Comparison of ENCODE assay signal across 8 cellular contexts in the genomic region with DNA sequence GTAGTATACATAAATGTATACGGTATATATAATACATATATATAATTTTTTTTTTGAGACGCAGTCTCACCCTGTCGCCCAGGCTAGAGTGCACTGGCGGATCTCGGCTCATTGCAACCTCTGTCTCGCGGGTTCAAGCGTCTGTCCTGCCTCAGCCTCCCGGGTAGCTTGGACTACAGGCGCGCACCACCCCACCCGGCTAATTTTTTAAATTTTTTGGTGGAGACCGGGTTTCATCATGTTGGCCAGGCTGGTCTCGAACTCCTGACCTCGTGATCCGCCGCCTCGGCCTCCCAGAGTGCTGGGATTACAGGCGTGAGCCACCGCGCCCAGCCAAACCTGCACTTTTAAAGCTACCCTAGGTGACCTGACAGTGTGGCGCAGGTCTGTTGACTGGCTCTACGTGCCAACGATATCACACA. TPM values are rescaled to one million over a fixed set of nuclear protein-coding genes. Genes with fewer than 3 reads are reported as not detected.
DNase-seq lines count a peak whose midpoint lies in the region; ATAC-seq and TF ChIP-seq lines count a peak whose summit lies in the region.

No MANE protein-coding gene starts in this region.

- TF ChIP-seq POLR2A in lower leg skin (IDR thresholded peaks at IDR 0.05), result no peak
- no peak for TF ChIP-seq POLR2A in upper lobe of left lung (IDR thresholded peaks at IDR 0.05)

- H3K27ac Mint-ChIP-seq in activated T-cell treated with anti-CD3 and anti-CD28 coated beads, Interleukin-2, amount 50 U/mL, for 72 hours, result peak overlapping the region; percentile 82

- TF ChIP-seq CTCF in ascending aorta (IDR thresholded peaks at IDR 0.05) (no peak), lower leg skin (IDR thresholded peaks at IDR 0.05) (no peak), upper lobe of left lung (IDR thresholded peaks at IDR 0.05) (no peak), GM20000 (IDR thresholded peaks at IDR 0.05; ENCODE audit: extremely low read depth, missing control alignments) (no peak)

- 33% methylated on average over 24 of the region's 24 CpGs for WGBS in lower leg skin, 2 donors
- 34 to 37% methylated on average over 20 to 24 of the region's 24 CpGs for WGBS in upper lobe of left lung, 2 donors

- H3K4me3 ChIP-seq in ascending aorta, result peak overlapping the region; percentile 85 to 88
- H3K4me3 ChIP-seq in lower leg skin (ENCODE audit: low read depth, poor library complexity, severe bottlenecking), result peak overlapping the region; percentile 90
- H3K4me3 ChIP-seq in upper lobe of left lung, result peak overlapping the region; percentile 86 to 99 (median 94)

- H3K4me1 Mint-ChIP-seq in activated T-cell treated with anti-CD3 and anti-CD28 coated beads, Interleukin-2, amount 50 U/mL, for 72 hours (ENCODE audit: low read depth), result peaks cover 17% of the 10 kb centered on the region

- H3K27ac ChIP-seq in ascending aorta (peak overlapping the region; percentile 73 to 75), upper lobe of left lung (peak overlapping the region; percentile 84 to 91 (median 88))

- no peak for DNase-seq in activated T-cell treated with anti-CD3 and anti-CD28 coated beads, Interleukin-2, amount 50 U/mL, for 72 hours
- DNase-seq in activated T-cell treated with anti-CD3 and anti-CD28 coated beads, Interleukin-2, amount 50 U/mL, for 48 hours, result no peak
- no peak for DNase-seq in ascending aorta (ENCODE audit: low spot score in 2 of 2)
- DNase-seq in lower leg skin (ENCODE audit: low spot score in 2 of 2), result no peak
- DNase-seq in upper lobe of left lung, result no peak
- no peak for DNase-seq in NCI-H446 treated with DMSO at 0.1 percent for 48 hours (lab: John Stamatoyannopoulos, UW)
- DNase-seq in GM20000 (ENCODE audit: low spot score), result no peak

- H3K36me3 Mint-ChIP-seq in activated T-cell treated with anti-CD3 and anti-CD28 coated beads, Interleukin-2, amount 50 U/mL, for 72 hours (ENCODE audit: insufficient read depth in 2 of 2), result peaks cover 2% of the 10 kb centered on the region in 2 donors

- H3K4me3 Mint-ChIP-seq in activated T-cell treated with anti-CD3 and anti-CD28 coated beads, Interleukin-2, amount 50 U/mL, for 72 hours, result peak overlapping the region; percentile 92 to 94

- intact Hi-C loops in ascending aorta (cut with DNase I), result loop anchor here (5.0 kb wide), 1 partner anchor 37 kb away; no protein-coding TSS in a partner anchor
- intact Hi-C loops in lower leg skin (cut with DNase I; ENCODE audit: low total_unique reads), result no loop called here

- no peak for TF ChIP-seq EP300 in upper lobe of left lung (IDR thresholded peaks at IDR 0.05)

- H3K36me3 ChIP-seq in ascending aorta (peaks cover 0 to 5% of the 10 kb centered on the region in 2 donors), upper lobe of left lung (peaks cover 0 to 13% (median 8%) of the 10 kb centered on the region in 4 donors)

- ATAC-seq in activated T-cell treated with anti-CD3 and anti-CD28 coated beads, Interleukin-2, amount 50 U/mL, for 72 hours (replicated peaks in 1 of 2), result peak in 1 of 2 donors; percentile 6
- ATAC-seq in upper lobe of left lung (ENCODE audit: low FRiP score in 2 of 2) (no peak), HG03196 (IDR thresholded peaks at IDR 0.05; ENCODE audit: unreplicated experiment) (no peak)

- H3K9me3 ChIP-seq in ascending aorta (no peaks in the 10 kb centered on the region), upper lobe of left lung (no peaks in the 10 kb centered on the region)

- H3K4me1 ChIP-seq in ascending aorta, result peaks cover 0 to 16% of the 10 kb centered on the region in 2 donors
- H3K4me1 ChIP-seq in upper lobe of left lung, result peaks cover 40 to 58% (median 51%) of the 10 kb centered on the region in 4 donors

- H3K27me3 Mint-ChIP-seq in activated T-cell treated with anti-CD3 and anti-CD28 coated beads, Interleukin-2, amount 50 U/mL, for 72 hours (ENCODE audit: low read depth), result no peaks in the 10 kb centered on the region

- no peaks in the 10 kb centered on the region for H3K27me3 ChIP-seq in ascending aorta
- no peaks in the 10 kb centered on the region for H3K27me3 ChIP-seq in upper lobe of left lung

- H3K9me3 Mint-ChIP-seq in activated T-cell treated with anti-CD3 and anti-CD28 coated beads, Interleukin-2, amount 50 U/mL, for 72 hours, result no peaks in the 10 kb centered on the region

RNA-seq across cellular contexts. Expression of a gene that starts 0.7 kb away (rescaled TPM):
- 10 to 100 TPM; 46.6 to 48.2 TPM for total RNA-seq in activated T-cell treated with anti-CD3 and anti-CD28 coated beads, Interleukin-2, amount 50 U/mL, for 72 hours
- total RNA-seq in ascending aorta, result 26.6 TPM
- total RNA-seq in lower leg skin, result 10 to 100 TPM; 26.2 to 64.5 (median 40.9) TPM
- total RNA-seq in upper lobe of left lung, result 10 to 100 TPM; 45.5 to 71.8 (median 62.6) TPM

RNA-seq across cellular contexts. Expression of a gene that starts 21.3 kb away (rescaled TPM):
- total RNA-seq in activated T-cell treated with anti-CD3 and anti-CD28 coated beads, Interleukin-2, amount 50 U/mL, for 72 hours, result not detected
- 218 TPM for total RNA-seq in ascending aorta
- total RNA-seq in lower leg skin, result 10 to 100 TPM; 35.6 to 52.8 (median 46.7) TPM
- 10 to 100 TPM; 11.4 to 40.6 (median 30.2) TPM for total RNA-seq in upper lobe of left lung

RNA-seq across cellular contexts. Expression of a gene that starts 34.5 kb away (rescaled TPM):
- total RNA-seq in activated T-cell treated with anti-CD3 and anti-CD28 coated beads, Interleukin-2, amount 50 U/mL, for 72 hours, result 1 to 10 TPM; 1.3 to 1.7 TPM
- 16.8 TPM for total RNA-seq in ascending aorta
- total RNA-seq in lower leg skin, result 1 to 10 TPM; 1.3 to 2.6 (median 2.2) TPM
- 10 to 100 TPM; 10.5 to 35.2 (median 22.6) TPM for total RNA-seq in upper lobe of left lung

Comparison
In these comparisons a context has a peak if more than half of its experiments do, and no peak if none do; other contexts are left out.
1. RNA of a gene that starts 21.3 kb away (total RNA-seq): 218 TPM in ascending aorta (single experiment), 35.6 to 52.8 TPM in lower leg skin and 11.4 to 40.6 TPM in upper lobe of left lung; not detected in activated T-cell treated with anti-CD3 and anti-CD28 coated beads, Interleukin-2, amount 50 U/mL, for 72 hours; every median in the first group is over 10 times any median in the second.
2. Peak in every context shown above with its lines, with median percentiles within 50 percentile points of each other: H3K4me3 ChIP-seq.